Comparison of ENCODE assay signal across 25 cellular contexts in the genomic region with DNA sequence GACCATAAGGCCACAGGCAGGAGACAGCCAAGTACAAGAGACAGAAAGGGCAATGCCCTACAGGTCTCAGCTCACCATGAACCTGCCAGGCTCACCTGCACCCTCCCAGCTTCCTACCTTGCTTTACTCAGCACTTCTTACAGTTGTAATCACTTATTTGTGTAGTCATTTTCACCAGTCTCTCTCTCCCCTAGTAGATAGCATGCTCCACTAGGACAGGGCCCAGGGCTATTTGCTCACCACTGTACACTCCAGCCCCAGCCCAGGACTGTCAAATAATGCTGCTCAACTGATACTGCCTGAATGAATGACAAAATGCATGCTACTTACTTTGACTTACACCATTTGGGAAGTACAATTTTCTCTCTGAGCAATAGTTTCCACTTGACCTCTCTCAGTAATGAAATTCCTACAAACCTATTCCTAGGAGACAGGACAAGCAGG.
DNase-seq lines count a peak whose midpoint lies in the region; ATAC-seq and TF ChIP-seq lines count a peak whose summit lies in the region.
"Had no signal": no experiment of that assay in that cellular context is flagged by ENCODE, and none has a peak within 500 bp of the region (broad histone marks: within the 10 kb centered on the region; RNA-seq: fewer than 3 reads in every experiment).

No MANE protein-coding gene starts in this region.

- intact Hi-C loops in A673 (cut with micrococcal nuclease; ENCODE audit: unreplicated experiment): no loop called here
- intact Hi-C loops in body of pancreas (cut with DNase I): no loop called here
- intact Hi-C loops in right cardiac atrium (cut with DNase I): no loop called here
- intact Hi-C loops in CD4-positive, alpha-beta memory T cell (cut with micrococcal nuclease): no loop called here

- TF ChIP-seq CTCF in A673 (conservative IDR thresholded peaks at IDR 0.05; ENCODE audit: low read depth, low read length): no peak
- no peak for TF ChIP-seq CTCF in body of pancreas (IDR thresholded peaks at IDR 0.05)

- peaks cover 0 to 3% (median 0%) of the 10 kb centered on the region in 4 donors for H3K4me1 Mint-ChIP-seq in CD4-positive, alpha-beta memory T cell
- no peaks in the 10 kb centered on the region for H3K4me1 Mint-ChIP-seq in T-helper 2 cell treated with Interferon-gamma antibody and Interleukin-4, amounts not matched to agents 5 μg/mL and 100 μg/mL, for 36 hours (ENCODE audit: low read depth)
- H3K4me1 Mint-ChIP-seq: activated naive CD8-positive, alpha-beta T cell treated with anti-CD3 and anti-CD28 coated beads for 36 hours; T-helper 17 cell had no signal

- POLR2A ChIA-PET in A673 (lab: Charles Lee; ENCODE audit: low non-redundant PET): interaction anchor here (0.6 kb wide), 1 partner anchor 460 kb away, joined by 3 read pairs; no protein-coding TSS in a partner anchor
- POLR2A ChIA-PET in CD4-positive, alpha-beta memory T cell (lab: Charles Lee; ENCODE audit: partially characterized antibody): interaction anchor here (0.6 kb wide), 1 partner anchor 780 kb away, joined by 5 read pairs; no protein-coding TSS in a partner anchor

- no peak overlapping the region for H3K4ac ChIP-seq in neuronal stem cell (ENCODE audit: low read length)

- H3K9me3 ChIP-seq in A673 (ENCODE audit: low read depth, low read length, poor library complexity, severe bottlenecking): no peaks in the 10 kb centered on the region
- no peaks in the 10 kb centered on the region for H3K9me3 ChIP-seq in body of pancreas
- no peaks in the 10 kb centered on the region for H3K9me3 ChIP-seq in right cardiac atrium (ENCODE audit: control insufficient read depth, low read length)
- no peaks in the 10 kb centered on the region for H3K9me3 ChIP-seq in neuronal stem cell (replicated peaks in 1 of 2; ENCODE audit: control insufficient read depth in 2 of 2, insufficient read depth in 1 of 2, low read depth in 1 of 2, low read length in 2 of 2)
- H3K9me3 ChIP-seq in CD4-positive, alpha-beta memory T cell (ENCODE audit: control insufficient read depth in 1 of 2, low read length in 2 of 2): no peaks in the 10 kb centered on the region
- H3K9me3 ChIP-seq: SJSA1 had no signal

- H3K27ac Mint-ChIP-seq in CD4-positive, alpha-beta memory T cell: no peak overlapping the region
- no peak overlapping the region for H3K27ac Mint-ChIP-seq in T-helper 2 cell treated with Interferon-gamma antibody and Interleukin-4, amounts not matched to agents 5 μg/mL and 100 μg/mL, for 36 hours
- H3K27ac Mint-ChIP-seq: activated CD4-positive, alpha-beta memory T cell treated with anti-CD3 and anti-CD28 coated beads for 36 hours; activated naive CD8-positive, alpha-beta T cell treated with anti-CD3 and anti-CD28 coated beads for 36 hours; CD14-positive monocyte; dendritic cell treated with granulocyte-macrophage colony-stimulating factor and Interleukin-4, amounts not matched to agents 40 ng/mL and 50 ng/mL, for 4 days; T-helper 17 cell had no signal

- H3K4me1 ChIP-seq in A673 (ENCODE audit: insufficient read depth, low read length, poor library complexity, severe bottlenecking): peaks cover 22% of the 10 kb centered on the region
- peaks cover 12% of the 10 kb centered on the region for H3K4me1 ChIP-seq in body of pancreas
- H3K4me1 ChIP-seq in right cardiac atrium (ENCODE audit: control insufficient read depth, insufficient read depth, low read length): peaks cover 9% of the 10 kb centered on the region
- H3K4me1 ChIP-seq in neuronal stem cell (ENCODE audit: control insufficient read depth in 2 of 2, insufficient read depth in 1 of 2, low read depth in 1 of 2, low read length in 2 of 2): peaks cover 6 to 10% of the 10 kb centered on the region in 2 donors
- no peaks in the 10 kb centered on the region for H3K4me1 ChIP-seq in CD4-positive, alpha-beta memory T cell (ENCODE audit: insufficient read depth, low read length)
- H3K4me1 ChIP-seq: SJSA1, stomach had no signal

- no peak overlapping the region for H3K4me2 ChIP-seq in neuronal stem cell (ENCODE audit: insufficient read depth, low read length, poor library complexity, severe bottlenecking)

- CTCF ChIA-PET in A673 (lab: Charles Lee): no interaction called here
- CTCF ChIA-PET in CD4-positive, alpha-beta memory T cell (lab: Charles Lee; ENCODE audit: partially characterized antibody): no interaction called here

- no TSS peak for BruUV-seq in A673 (replicated peaks; lab: Mats Ljungman, UMichigan)

- no peak overlapping the region for H3K9ac ChIP-seq in neuronal stem cell (ENCODE audit: low read depth, low read length, poor library complexity)

- H2AFZ ChIP-seq in neuronal stem cell (ENCODE audit: low read length): no peak overlapping the region

- H2BK12ac ChIP-seq in neuronal stem cell (ENCODE audit: low read length): no peak overlapping the region

- no peak overlapping the region for H2BK5ac ChIP-seq in neuronal stem cell (ENCODE audit: low read length)

- peaks cover 12 to 20% of the 10 kb centered on the region in 2 donors for H3K27me3 Mint-ChIP-seq in CD4-positive, alpha-beta memory T cell
- H3K27me3 Mint-ChIP-seq in T-helper 2 cell treated with Interferon-gamma antibody and Interleukin-4, amounts not matched to agents 5 μg/mL and 100 μg/mL, for 36 hours (ENCODE audit: low read depth): peaks cover 6% of the 10 kb centered on the region
- H3K27me3 Mint-ChIP-seq: dendritic cell treated with granulocyte-macrophage colony-stimulating factor and Interleukin-4, amounts not matched to agents 40 ng/mL and 50 ng/mL, for 4 days had no signal

- peak; percentile 68 for ATAC-seq in body of pancreas
- peak; percentile 25 to 30 for ATAC-seq in right cardiac atrium
- ATAC-seq in HG03378 (IDR thresholded peaks at IDR 0.05; ENCODE audit: unreplicated experiment): no peak
- ATAC-seq: T-helper 17 cell had no signal

- no peak overlapping the region for H4K91ac ChIP-seq in neuronal stem cell (ENCODE audit: low read depth, low read length, poor library complexity)

- no peak overlapping the region for H2BK120ac ChIP-seq in neuronal stem cell (ENCODE audit: low read depth, low read length)

- H3K4me3 ChIP-seq in A673 (ENCODE audit: low read depth, low read length, poor library complexity, severe bottlenecking): no peak overlapping the region
- no peak overlapping the region for H3K4me3 ChIP-seq in body of pancreas
- no peak overlapping the region for H3K4me3 ChIP-seq in right cardiac atrium (ENCODE audit: low read length)
- no peak overlapping the region for H3K4me3 ChIP-seq in neuronal stem cell (ENCODE audit: low read length in 2 of 2)
- H3K4me3 ChIP-seq in CD4-positive, alpha-beta memory T cell (ENCODE audit: low read length in 2 of 2): no peak overlapping the region
- H3K4me3 ChIP-seq: lung, SJSA1, skin epidermis, stomach had no signal

- H3K79me1 ChIP-seq in neuronal stem cell (ENCODE audit: low read depth, low read length): no peaks in the 10 kb centered on the region

- H2AK5ac ChIP-seq in neuronal stem cell (ENCODE audit: low read depth, low read length): no peak overlapping the region

- H2BK15ac ChIP-seq in neuronal stem cell (ENCODE audit: low read length): no peak overlapping the region

- TF ChIP-seq POLR2A in body of pancreas (IDR thresholded peaks at IDR 0.05): no peak

- H3K9me3 Mint-ChIP-seq in CD4-positive, alpha-beta memory T cell: peaks cover 0 to 23% (median 17%) of the 10 kb centered on the region in 8 donors
- no peaks in the 10 kb centered on the region for H3K9me3 Mint-ChIP-seq in T-helper 2 cell treated with Interferon-gamma antibody and Interleukin-4, amounts not matched to agents 5 μg/mL and 100 μg/mL, for 36 hours

- no peaks in the 10 kb centered on the region for H3K36me3 ChIP-seq in A673 (ENCODE audit: insufficient read depth, low read length, poor library complexity, severe bottlenecking)
- no peaks in the 10 kb centered on the region for H3K36me3 ChIP-seq in body of pancreas (replicated peaks in 1 of 2; ENCODE audit: insufficient read depth in 1 of 2, low read depth in 2 of 2)
- no peaks in the 10 kb centered on the region for H3K36me3 ChIP-seq in neuronal stem cell (replicated peaks in 1 of 2; ENCODE audit: control insufficient read depth in 2 of 2, insufficient read depth in 2 of 2, low read length in 2 of 2)
- H3K36me3 ChIP-seq in CD4-positive, alpha-beta memory T cell (ENCODE audit: insufficient read depth, low read length): no peaks in the 10 kb centered on the region
- H3K36me3 ChIP-seq: brain microvascular endothelial cell, SJSA1, stomach had no signal

- H3K27ac ChIP-seq in A673 (ENCODE audit: low read depth, low read length, poor library complexity, severe bottlenecking) (peak overlapping the region; percentile 45), body of pancreas (peak overlapping the region in 2 of 4 donors; percentile 40 to 53), right cardiac atrium (ENCODE audit: low read length) (no peak overlapping the region), neuronal stem cell (replicated peaks; ENCODE audit: low read length) (no peak overlapping the region)
- no peak overlapping the region for H3K27ac ChIP-seq in CD4-positive, alpha-beta memory T cell (ENCODE audit: low read depth, low read length)
- H3K27ac ChIP-seq: brain microvascular endothelial cell, epithelial cell of prostate, SJSA1, skin epidermis, stomach had no signal

- H3K18ac ChIP-seq in neuronal stem cell (ENCODE audit: low read length): peak overlapping the region; percentile 25

- no peak for DNase-seq in A673 (ENCODE audit: low spot score)
- DNase-seq in body of pancreas: peak in 3 of 4 donors; percentile 24 to 46 (median 28)
- DNase-seq in right cardiac atrium: no peak
- no peak for DNase-seq in neuronal stem cell (ENCODE audit: low spot score)
- DNase-seq in CD4-positive, alpha-beta memory T cell: no peak
- no peak for DNase-seq in T-helper 2 cell treated with Interferon-gamma antibody and Interleukin-4, amounts not matched to agents 5 μg/mL and 100 μg/mL, for 36 hours (ENCODE audit: low spot score)
- DNase-seq in pons (ENCODE audit: low spot score): no peak
- DNase-seq: ACHN; activated CD4-positive, alpha-beta memory T cell treated with anti-CD3 and anti-CD28 coated beads for 36 hours; activated naive CD8-positive, alpha-beta T cell treated with anti-CD3 and anti-CD28 coated beads for 36 hours; activated T-cell treated with anti-CD3 and anti-CD28 coated beads, Interleukin-2, amount 50 U/mL, for 1 hour; brain microvascular endothelial cell; DMS153; GDM1; NCI-H774; stimulated activated CD4-positive, alpha-beta T cell treated with anti-CD3 and anti-CD28 coated beads, Interleukin-2, amount 100 ng/mL, for 48 hours; stomach; T-helper 17 cell had no signal

- H3K27me3 ChIP-seq in A673 (replicated peaks; ENCODE audit: insufficient read depth, low read depth, low read length, poor library complexity) (no peaks in the 10 kb centered on the region), body of pancreas (no peaks in the 10 kb centered on the region), right cardiac atrium (ENCODE audit: control insufficient read depth, insufficient read depth) (no peaks in the 10 kb centered on the region), neuronal stem cell (ENCODE audit: control insufficient read depth in 3 of 3, insufficient read depth in 3 of 3, low read depth in 1 of 3, low read length in 3 of 3) (no peaks in the 10 kb centered on the region)
- no peaks in the 10 kb centered on the region for H3K27me3 ChIP-seq in CD4-positive, alpha-beta memory T cell (ENCODE audit: insufficient read depth, low read length)
- H3K27me3 ChIP-seq: brain microvascular endothelial cell, SJSA1, stomach had no signal

- no peak overlapping the region for H4K8ac ChIP-seq in neuronal stem cell (ENCODE audit: low read depth, low read length)

- H3K36me3 Mint-ChIP-seq in CD4-positive, alpha-beta memory T cell: peaks cover 0 to 2% of the 10 kb centered on the region in 2 donors
- no peaks in the 10 kb centered on the region for H3K36me3 Mint-ChIP-seq in T-helper 2 cell treated with Interferon-gamma antibody and Interleukin-4, amounts not matched to agents 5 μg/mL and 100 μg/mL, for 36 hours (ENCODE audit: low read depth)

- no peak overlapping the region for H3K4me3 Mint-ChIP-seq in CD4-positive, alpha-beta memory T cell
- H3K4me3 Mint-ChIP-seq in T-helper 2 cell treated with Interferon-gamma antibody and Interleukin-4, amounts not matched to agents 5 μg/mL and 100 μg/mL, for 36 hours: no peak overlapping the region
- H3K4me3 Mint-ChIP-seq: activated CD4-positive, alpha-beta memory T cell treated with anti-CD3 and anti-CD28 coated beads for 36 hours; activated naive CD8-positive, alpha-beta T cell treated with anti-CD3 and anti-CD28 coated beads for 36 hours; CD14-positive monocyte; dendritic cell treated with granulocyte-macrophage colony-stimulating factor and Interleukin-4, amounts not matched to agents 40 ng/mL and 50 ng/mL, for 4 days; T-helper 17 cell had no signal

- no peak overlapping the region for H3K14ac ChIP-seq in neuronal stem cell (ENCODE audit: low read length)

- no peak overlapping the region for H3K23ac ChIP-seq in neuronal stem cell (ENCODE audit: low read depth, low read length, poor library complexity)

Comparison
In these comparisons a context has a peak if more than half of its experiments do, and no peak if none do; other contexts are left out.
1. DNase-seq: peak in body of pancreas (3 of 4); none in A673 (single experiment), right cardiac atrium (0 of 3), neuronal stem cell (single experiment), CD4-positive, alpha-beta memory T cell (0 of 5), T-helper 2 cell treated with Interferon-gamma antibody and Interleukin-4, amounts not matched to agents 5 μg/mL and 100 μg/mL, for 36 hours (single experiment) and pons (single experiment).